21 cellular contexts compared by ENCODE assay signal in genomic region chr4:139011220-139011950, GRCh38.
"Had no signal": no experiment of that assay in that cellular context is flagged by ENCODE, and none has a peak within 500 bp of the region (broad histone marks: within the 10 kb centered on the region; RNA-seq: fewer than 3 reads in every experiment).

No MANE protein-coding gene starts in this region.

- FAIRE-seq: endothelial cell of umbilical vein, pancreas had no signal

- H3K36me3 ChIP-seq: pancreas, right atrium auricular region, tibial artery, uterus had no signal

- DNase-seq: activated CD4-positive, alpha-beta memory T cell treated with anti-CD3 and anti-CD28 coated beads for 36 hours; activated CD4-positive, alpha-beta T cell treated with anti-CD3 and anti-CD28 coated beads for 4 hours; activated CD4-positive, CD25-positive, alpha-beta regulatory T cell; activated effector memory CD4-positive, alpha-beta T cell treated with anti-CD3 and anti-CD28 coated beads, Interleukin-2, amount 50 U/mL, for 16 hours; activated naive CD4-positive, alpha-beta T cell treated with anti-CD3 and anti-CD28 coated beads, Interleukin-2, amount 50 U/mL, for 16 hours; activated T-cell treated with anti-CD3 and anti-CD28 coated beads, Interleukin-2, amount 50 U/mL, for 72 hours; anterior cingulate cortex; effector memory CD4-positive, alpha-beta T cell; foreskin melanocyte; glutamatergic neuron; hippocampal formation; pancreas; psoas muscle; stimulated activated CD4-positive, alpha-beta T cell treated with anti-CD3 and anti-CD28 coated beads, Interleukin-1b, Interleukin-23, amount 100 ng/mL, for 48 hours; T-helper 9 cell; tibial artery; uterus had no signal

- H3K27me3 ChIP-seq: pancreas, right atrium auricular region, tibial artery, uterus had no signal

- H3K4me1 ChIP-seq: uterus had no signal

- H3K9me3 ChIP-seq: pancreas, right atrium auricular region, tibial artery had no signal

- H3K4me3 ChIP-seq: lung, pancreas, psoas muscle, right atrium auricular region, tibial artery, uterus had no signal

- H3K27ac ChIP-seq: pancreas, psoas muscle, right atrium auricular region, tibial artery, uterus had no signal

- ATAC-seq: activated T-cell treated with anti-CD3 and anti-CD28 coated beads, Interleukin-2, amount 50 U/mL, for 72 hours; esophagus mucosa; pancreas; psoas muscle had no signal
